ENCODE assay signal across 5 cellular contexts in genomic region chr15:28137408-28138039, GRCh38. TPM values are rescaled to one million over a fixed set of nuclear protein-coding genes. Genes with fewer than 3 reads are reported as not detected.
"Had no signal": no experiment of that assay in that cellular context is flagged by ENCODE, and none has a peak within 500 bp of the region (broad histone marks: within the 10 kb centered on the region; RNA-seq: fewer than 3 reads in every experiment).

No MANE protein-coding gene starts in this region.

RNA-seq across cellular contexts. Expression of gene OCA2, which starts 38.4 kb away (rescaled TPM):
- total RNA-seq: lung microvascular endothelial cell; mesenteric fat pad; myocyte; naive thymus-derived CD8-positive, alpha-beta T cell; smooth muscle cell had no signal
